In the genomic region with DNA sequence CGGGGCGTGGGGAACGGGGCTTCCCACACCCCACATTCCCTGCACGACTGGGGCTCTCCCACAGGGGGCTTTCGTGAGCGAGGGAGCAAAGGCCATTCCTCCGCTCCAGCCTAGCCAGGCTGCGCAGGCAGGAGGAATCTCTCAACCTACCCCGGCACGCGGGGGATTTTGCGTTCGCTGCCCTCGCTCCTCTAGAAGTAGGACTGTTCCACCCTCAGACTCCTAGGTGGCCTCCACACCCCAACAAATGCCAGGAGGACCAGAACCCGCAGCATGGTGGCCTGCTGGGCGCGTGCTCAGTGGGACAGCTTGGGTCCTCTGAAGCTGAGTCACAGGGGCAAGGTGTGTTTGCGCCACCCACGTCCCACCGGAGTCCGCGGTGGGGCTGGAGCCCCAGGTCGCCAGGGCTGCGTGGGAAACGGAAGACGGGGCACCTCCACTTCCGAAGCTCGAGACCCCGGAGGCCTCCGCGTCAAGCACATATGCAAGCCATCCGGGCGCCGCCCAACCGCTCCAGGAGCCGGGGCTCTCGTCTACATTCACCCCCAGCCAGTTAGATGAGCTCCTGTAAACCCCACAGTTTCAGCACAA, we compare ENCODE assay signal across 34 cellular contexts.
"Had no signal": no experiment of that assay in that cellular context is flagged by ENCODE, and none has a peak within 500 bp of the region (broad histone marks: within the 10 kb centered on the region; RNA-seq: fewer than 3 reads in every experiment).

No MANE protein-coding gene starts in this region.

- H3K4me1 Mint-ChIP-seq: activated B cell treated with CpG ODN at 0.5 μM for 24 hours, brain had no signal

- H3K4me1 ChIP-seq: adrenal gland, Peyer's patch had no signal

- H3K4me3 ChIP-seq: adrenal gland, Peyer's patch had no signal

- DNase-seq: activated B cell treated with CpG ODN at 0.5 μM for 24 hours; activated CD4-positive, alpha-beta memory T cell treated with anti-CD3 and anti-CD28 coated beads for 36 hours; activated CD4-positive, alpha-beta T cell treated with anti-CD3 and anti-CD28 coated beads for 4 hours; activated CD4-positive, alpha-beta T cell treated with anti-CD3 and anti-CD28 coated beads, Interleukin-2, amount 50 U/mL, for 1 hour; activated CD4-positive, CD25-positive, alpha-beta regulatory T cell treated with anti-CD3 and anti-CD28 coated beads, Interleukin-2, amount 50 U/mL, for 72 hours; activated gamma-delta T cell treated with Interleukin-2 at 50 U/mL for 16 hours; activated naive CD4-positive, alpha-beta T cell treated with anti-CD3 and anti-CD28 coated beads for 36 hours; activated T-cell treated with anti-CD3 and anti-CD28 coated beads, Interleukin-2, amount 50 U/mL, for 48 hours; central memory CD4-positive, alpha-beta T cell; MM.1S; MV-4-11; NCI-H1092; NCI-H146; NCI-H187; NCI-H2029 treated with DMSO at 0.1 percent for 48 hours; NCI-H2107; NCI-H2171; NCI-H510A; NCI-H526; NCI-H748 treated with DMSO at 0.1 percent for 48 hours; NK-92 treated with Interleukin-12 subunit alpha and Interleukin-12 subunit beta, amount 100 ng/mL, for 24 hours; PC-3; Peyer's patch; SHP77 treated with DMSO at 0.1 percent for 48 hours; T-cell; T-helper 2 cell; T-helper 9 cell had no signal

- H3K27me3 ChIP-seq: adrenal gland, Peyer's patch had no signal

- H3K9ac ChIP-seq: KMS-11 had no signal

- H3K36me3 Mint-ChIP-seq: activated CD4-positive, alpha-beta memory T cell treated with anti-CD3 and anti-CD28 coated beads for 36 hours; brain; T-cell had no signal

- H3K4me2 ChIP-seq: KMS-11 had no signal

- H3K4me3 Mint-ChIP-seq: activated B cell treated with CpG ODN at 0.5 μM for 24 hours; activated CD4-positive, alpha-beta memory T cell treated with anti-CD3 and anti-CD28 coated beads for 36 hours; activated naive CD4-positive, alpha-beta T cell treated with anti-CD3 and anti-CD28 coated beads for 36 hours; brain; T-cell had no signal

- ATAC-seq: activated naive CD4-positive, alpha-beta T cell treated with anti-CD3 and anti-CD28 coated beads, Interleukin-2, amount 50 U/mL, for 72 hours; PC-3; SK-N-SH treated with all-trans-retinoic acid at 6 μM for 48 hours; T-cell had no signal

- H3K27me3 Mint-ChIP-seq: activated B cell treated with CpG ODN at 0.5 μM for 24 hours, brain had no signal

- H3K36me3 ChIP-seq: adrenal gland, Peyer's patch had no signal

- H3K9me3 ChIP-seq: adrenal gland, Peyer's patch had no signal

- H3K27ac Mint-ChIP-seq: activated B cell treated with CpG ODN at 0.5 μM for 24 hours; activated CD4-positive, alpha-beta memory T cell treated with anti-CD3 and anti-CD28 coated beads for 36 hours; activated naive CD4-positive, alpha-beta T cell treated with anti-CD3 and anti-CD28 coated beads for 36 hours; activated naive CD4-positive, alpha-beta T cell treated with anti-CD3 and anti-CD28 coated beads, Interleukin-2, amount 50 U/mL, for 72 hours; brain; T-cell had no signal

- H3K27ac ChIP-seq: adrenal gland, KMS-11, Peyer's patch, RWPE1, VCaP had no signal
